1 cellular context compared by ENCODE assay signal in genomic region chr16:50646345-50646744, GRCh38.
TF ChIP-seq lines count a peak whose summit lies in the region.

No MANE protein-coding gene starts in this region.

TF ChIP-seq in GM23338, 12 proteins besides CTCF, POLR2A, EP300 and RAD21 (continued from another document):
- TF ChIP-seq REST (IDR thresholded peaks at IDR 0.05; ENCODE audit: unreplicated experiment) (no peak), POLR2AphosphoS5 (IDR thresholded peaks at IDR 0.05; ENCODE audit: low read depth) (no peak), STAT1 (IDR thresholded peaks at IDR 0.05; ENCODE audit: unreplicated experiment) (no peak), NANOG (IDR thresholded peaks at IDR 0.05; ENCODE audit: borderline replicate concordance) (no peak), ZNF331 (CRISPR knock-in tag; IDR thresholded peaks at IDR 0.05; ENCODE audit: low read depth) (no peak), ZNF114 (CRISPR knock-in tag; IDR thresholded peaks at IDR 0.05) (no peak), ETS1 (IDR thresholded peaks at IDR 0.05) (no peak), EZH2 (IDR thresholded peaks at IDR 0.05; ENCODE audit: low read depth, unreplicated experiment) (no peak)
